8 cellular contexts compared by ENCODE assay signal in genomic region chr1:165697881-165698842, GRCh38. TPM values are rescaled to one million over a fixed set of nuclear protein-coding genes. Genes with fewer than 3 reads are reported as not detected.
DNase-seq lines count a peak whose midpoint lies in the region; TF ChIP-seq lines count a peak whose summit lies in the region.

Gene ALDH9A1, minus strand, starts transcription at chr1:165698562. Its CDS starts 4 bp downstream, at chr1:165698558.

- H3K36me3 Mint-ChIP-seq in HFFc6 (ENCODE audit: low read depth): peaks cover 8% of the 10 kb centered on the region

- H3K9me3 ChIP-seq in neutrophil: no peaks in the 10 kb centered on the region

- H3K27ac ChIP-seq in neutrophil (peak within 1 kb of the TSS; percentile 91), substantia nigra (ENCODE audit: low read depth, low read length, poor library complexity, severe bottlenecking) (peak within 1 kb of the TSS; percentile 86)

- H3K9me3 Mint-ChIP-seq in HFFc6: peaks cover 3% of the 10 kb centered on the region; the same call in 1 of the 2 replicates

- H3K27ac Mint-ChIP-seq in HFFc6: peak within 1 kb of the TSS; percentile 96

- H3K4me3 ChIP-seq in neutrophil (ENCODE audit: low read depth in 1 of 2, low read length in 1 of 2): peak within 1 kb of the TSS; percentile 82 to 86

- CTCF ChIA-PET in GM10248 (lab: Yijun Ruan, JAX): interaction anchor here (0.6 to 4.0 kb wide), 24 partner anchors 11 to 781 kb away, joined by 3 to 22 read pairs (median 4); no protein-coding TSS in a partner anchor

- H3K27me3 ChIP-seq in neutrophil: no peaks in the 10 kb centered on the region

- in situ Hi-C loops in SK-MEL-5 (cut with HindIII; ENCODE audit: low pct_unique_long_range_greater_than_20kb, low sequenced_read_pairs): no loop called here

- H3K4me1 ChIP-seq in neutrophil (ENCODE audit: control insufficient read depth in 1 of 2, insufficient read depth in 1 of 2, low read depth in 1 of 2, low read length in 1 of 2): peaks cover 17 to 19% of the 10 kb centered on the region in 2 experiments

- H3K27me3 Mint-ChIP-seq in HFFc6 (ENCODE audit: insufficient read depth): no peaks in the 10 kb centered on the region; the same call in 1 of the 2 replicates

- POLR2A ChIA-PET in GM10248 (lab: Yijun Ruan, JAX): interaction anchor here (0.6 to 1.2 kb wide), 2 partner anchors 12 to 506 kb away, joined by 3 to 4 read pairs; no protein-coding TSS in a partner anchor

- H3K4me1 Mint-ChIP-seq in HFFc6 (ENCODE audit: low read depth): peaks cover 24% of the 10 kb centered on the region

- TF ChIP-seq CTCF in GM10248 (IDR thresholded peaks at IDR 0.05; ENCODE audit: control extremely low read depth, extremely low read depth, low read depth, missing control alignments) (peak; percentile 48), HFFc6 (IDR thresholded peaks at IDR 0.05) (peak; percentile 69), neutrophil (IDR thresholded peaks at IDR 0.05) (no peak)

- H3K36me3 ChIP-seq in neutrophil: no peaks in the 10 kb centered on the region

- DNase-seq in GM10248 (ENCODE audit: extremely low spot score): peak; percentile 90
- DNase-seq in HFFc6: peak; percentile 82
- peak; percentile 94 for DNase-seq in MV-4-11 (lab: John Stamatoyannopoulos, UW)
- DNase-seq in SK-MEL-5 (ENCODE audit: low read depth, low spot score): peak; percentile 94
- peak; percentile 60 to 77 (median 68) for DNase-seq in activated naive CD4-positive, alpha-beta T cell (lab: John Stamatoyannopoulos, UW)
- DNase-seq in foreskin melanocyte: peak; percentile 83
- peak in 48 of 49 donors; percentile 12 to 96 (median 78) for DNase-seq in substantia nigra (lab: John Stamatoyannopoulos, UW)

- peak within 1 kb of the TSS; percentile 98 for H3K4me3 Mint-ChIP-seq in HFFc6

RNA-seq across cellular contexts. Expression of gene ALDH9A1, which starts in this region (rescaled TPM):
- total RNA-seq in HFFc6 (2021; fragmentation: NEBNext Ultra II Directional; extraction: Animal tissue kit (Norgen Biotek cat#: 25700)): 10 to 100 TPM; 63.2 to 69.9 (median 66.6) TPM
- total RNA-seq in SK-MEL-5 (2014; rRNA removed; shearing (Covaris generic)): 91.8 and 108 TPM in 2 replicates
- polyA plus RNA-seq in SK-MEL-5 (2015; cell fraction: cytosol; rRNA removed): 72.5 and 94.2 TPM in 2 replicates
- 58.3 and 74.9 TPM in 2 replicates for polyA plus RNA-seq in SK-MEL-5 (2015; cell fraction: nucleus; rRNA removed)

Comparison
In these comparisons a context has a peak if more than half of its experiments do, and no peak if none do; other contexts are left out.
1. Peak in every context shown above with its lines: DNase-seq, H3K4me3 ChIP-seq and H3K27ac ChIP-seq.